ENCODE assay signal across 8 cellular contexts in genomic region chr6:122381494-122382083, GRCh38. TPM values are rescaled to one million over a fixed set of nuclear protein-coding genes. Genes with fewer than 3 reads are reported as not detected.
DNase-seq lines count a peak whose midpoint lies in the region; ATAC-seq, FAIRE-seq and TF ChIP-seq lines count a peak whose summit lies in the region.

No MANE protein-coding gene starts in this region.

- TF ChIP-seq CTCF in activated CD8-positive, alpha-beta T cell treated with anti-CD3 and anti-CD28 coated beads for 36 hours (IDR thresholded peaks at IDR 0.05), result peak; percentile 72
- TF ChIP-seq CTCF in endothelial cell of umbilical vein (IDR thresholded peaks at IDR 0.05; ENCODE audit: extremely low read depth in 1 of 2, insufficient read depth in 1 of 2, low read depth in 1 of 2, low read length in 2 of 2), result peak; percentile 56 to 75

- no peaks in the 10 kb centered on the region for H3K36me3 ChIP-seq in endothelial cell of umbilical vein (ENCODE audit: control insufficient read depth in 2 of 2, extremely low read depth in 1 of 2, insufficient read depth in 2 of 2, low read length in 2 of 2)

- H2AFZ ChIP-seq in endothelial cell of umbilical vein (ENCODE audit: low read depth, low read length), result no peak overlapping the region

- DNase-seq in COLO668 (lab: John Stamatoyannopoulos, UW; ENCODE audit: unreplicated experiment) (peak; percentile 10), NCI-H748 treated with DMSO at 0.1 percent for 48 hours (lab: John Stamatoyannopoulos, UW) (peak; percentile 72), endothelial cell of umbilical vein (ENCODE audit: low read depth, low spot score) (peak; percentile 69), myocyte (ENCODE audit: low read depth) (peak; percentile 62)
- peak; percentile 75 for DNase-seq in activated CD8-positive, alpha-beta T cell treated with anti-CD3 and anti-CD28 coated beads for 36 hours
- peak; percentile 42 for DNase-seq in stimulated activated naive CD8-positive, alpha-beta T cell treated with anti-CD3 and anti-CD28 coated beads, Interleukin-15, Interleukin-2, amounts not matched to agents 100 U/mL and 50 U/mL, for 24 hours

- peaks cover 4% of the 10 kb centered on the region for H3K27me3 Mint-ChIP-seq in activated CD8-positive, alpha-beta T cell treated with anti-CD3 and anti-CD28 coated beads for 36 hours

- H3K36me3 Mint-ChIP-seq in activated CD8-positive, alpha-beta T cell treated with anti-CD3 and anti-CD28 coated beads for 36 hours (ENCODE audit: low read depth), result no peaks in the 10 kb centered on the region

- no peak overlapping the region for H3K4me3 Mint-ChIP-seq in activated CD8-positive, alpha-beta T cell treated with anti-CD3 and anti-CD28 coated beads for 36 hours

- H3K9me3 Mint-ChIP-seq in activated CD8-positive, alpha-beta T cell treated with anti-CD3 and anti-CD28 coated beads for 36 hours, result no peaks in the 10 kb centered on the region

- FAIRE-seq in endothelial cell of umbilical vein (lab: Jason Lieb, UNC), result peak; percentile 67

- TF ChIP-seq POLR2A in endothelial cell of umbilical vein (IDR thresholded peaks at IDR 0.05; ENCODE audit: low read depth, low read length), result no peak

- H3K27ac ChIP-seq in endothelial cell of umbilical vein (ENCODE audit: insufficient read depth, low read depth, low read length), result no peak overlapping the region

- H3K9me3 ChIP-seq in endothelial cell of umbilical vein (replicated peaks; ENCODE audit: control insufficient read depth, insufficient read depth, low read length), result no peaks in the 10 kb centered on the region

- no peaks in the 10 kb centered on the region for H3K79me2 ChIP-seq in endothelial cell of umbilical vein (ENCODE audit: control insufficient read depth, insufficient read depth, low read length)

- no TSS peak for BruUV-seq in endothelial cell of umbilical vein (replicated peaks; lab: Mats Ljungman, UMichigan)

- no peak overlapping the region for H3K9ac ChIP-seq in endothelial cell of umbilical vein (replicated peaks; ENCODE audit: extremely low read depth, insufficient read depth, low read length)

- intact Hi-C loops in activated CD8-positive, alpha-beta T cell treated with anti-CD3 and anti-CD28 coated beads for 36 hours (cut with micrococcal nuclease), result loop anchor here (1.0 kb wide), 1 partner anchor 149 kb away; no protein-coding TSS in a partner anchor
- intact Hi-C loops in endothelial cell of umbilical vein (cut with micrococcal nuclease), result loop anchor here (1.0 to 2.0 kb wide), 2 partner anchors 17 to 149 kb away; partner anchors contain the start of gene HSF2

- dilution Hi-C loops in endothelial cell of umbilical vein (cut with MboI; ENCODE audit: extremely low pct_ligation_motif_present, low sequenced_read_pairs), result no loop called here

- POLR2A ChIA-PET in activated CD8-positive, alpha-beta T cell treated with anti-CD3 and anti-CD28 coated beads for 36 hours (lab: Charles Lee), result interaction anchor here (0.5 to 1.1 kb wide), 2 partner anchors 17 to 88 kb away, joined by 3 read pairs; no protein-coding TSS in a partner anchor
- POLR2A ChIA-PET in endothelial cell of umbilical vein (lab: Charles Lee), result no interaction called here

- CTCF ChIA-PET in activated CD8-positive, alpha-beta T cell treated with anti-CD3 and anti-CD28 coated beads for 36 hours (lab: Charles Lee), result interaction anchor here (1.3 to 9.2 kb wide), 14 partner anchors 9 to 149 kb away, joined by 3 to 103 read pairs (median 8); partner anchors contain the start of gene SERINC1
- CTCF ChIA-PET in endothelial cell of umbilical vein (lab: Charles Lee), result interaction anchor here (0.9 to 6.5 kb wide), 8 partner anchors 8 to 458 kb away, joined by 3 to 78 read pairs (median 6); partner anchors contain the start of gene HSF2

- ATAC-seq in GM19328 (IDR thresholded peaks at IDR 0.05; ENCODE audit: unreplicated experiment) (peak; percentile 100), HG03378 (IDR thresholded peaks at IDR 0.05; ENCODE audit: unreplicated experiment) (peak; percentile 100)
- peak; percentile 94 for ATAC-seq in activated CD8-positive, alpha-beta T cell treated with anti-CD3 and anti-CD28 coated beads for 36 hours
- ATAC-seq in stimulated activated naive CD8-positive, alpha-beta T cell treated with anti-CD3 and anti-CD28 coated beads, Interleukin-15, Interleukin-2, amounts not matched to agents 100 U/mL and 50 U/mL, for 24 hours, result peak; percentile 92

- no peaks in the 10 kb centered on the region for H3K9me1 ChIP-seq in endothelial cell of umbilical vein (replicated peaks; ENCODE audit: control insufficient read depth, extremely low read depth, insufficient read depth, low read length)

- H3K27me3 ChIP-seq in endothelial cell of umbilical vein (ENCODE audit: control insufficient read depth in 2 of 2, insufficient read depth in 2 of 2, low read length in 2 of 2), result no peaks in the 10 kb centered on the region

- H3K4me2 ChIP-seq in endothelial cell of umbilical vein (ENCODE audit: insufficient read depth, low read length), result no peak overlapping the region

- no peak overlapping the region for H3K27ac Mint-ChIP-seq in activated CD8-positive, alpha-beta T cell treated with anti-CD3 and anti-CD28 coated beads for 36 hours

- H3K4me3 ChIP-seq in endothelial cell of umbilical vein (replicated peaks in 1 of 3; ENCODE audit: insufficient read depth in 1 of 3, low read depth in 1 of 3, low read length in 3 of 3), result no peak overlapping the region

- H3K4me1 Mint-ChIP-seq in activated CD8-positive, alpha-beta T cell treated with anti-CD3 and anti-CD28 coated beads for 36 hours (ENCODE audit: low read depth), result peaks cover 5% of the 10 kb centered on the region

- no peaks in the 10 kb centered on the region for H4K20me1 ChIP-seq in endothelial cell of umbilical vein (replicated peaks; ENCODE audit: control insufficient read depth, extremely low read depth, insufficient read depth, low read length)

- H3K4me1 ChIP-seq in endothelial cell of umbilical vein (ENCODE audit: control insufficient read depth, extremely low read depth, insufficient read depth, low read length), result no peaks in the 10 kb centered on the region

TF ChIP-seq in endothelial cell of umbilical vein, 7 proteins besides CTCF, POLR2A, EP300 and RAD21:
- TF ChIP-seq POLR2AphosphoS5 (IDR thresholded peaks at IDR 0.05; ENCODE audit: insufficient read depth, low read depth, low read length) (no peak), GATA2 (IDR thresholded peaks at IDR 0.05; ENCODE audit: insufficient read depth, insufficient read length, low read depth, low read length) (no peak), JUN (IDR thresholded peaks at IDR 0.05; ENCODE audit: borderline replicate concordance, insufficient read depth, insufficient read length, low read depth) (no peak), FOS (IDR thresholded peaks at IDR 0.05; ENCODE audit: borderline replicate concordance, insufficient read depth, low read length) (no peak), MYC (IDR thresholded peaks at IDR 0.05; ENCODE audit: low read depth, low read length) (no peak), EZH2 (IDR thresholded peaks at IDR 0.05; ENCODE audit: borderline replicate concordance, low read depth, low read length, severe bottlenecking) (no peak), MAX (IDR thresholded peaks at IDR 0.05; ENCODE audit: insufficient read depth, insufficient read length) (no peak)

RNA-seq across cellular contexts. Expression of gene HSF2, which starts 17.9 kb away (rescaled TPM):
- total RNA-seq in activated CD8-positive, alpha-beta T cell treated with anti-CD3 and anti-CD28 coated beads for 36 hours, result 10 to 100 TPM; 19.5 to 22.4 TPM
- total RNA-seq in endothelial cell of umbilical vein, result 8.0 and 10.1 TPM in 2 replicates
- 12.8 and 13.3 TPM in 2 replicates for polyA plus RNA-seq in endothelial cell of umbilical vein
- polyA plus RNA-seq in endothelial cell of umbilical vein (2011; cell fraction: cytosol; rRNA removed), result 15.1 and 17.2 TPM in 2 replicates
- 42.5 and 46.0 TPM in 2 replicates for polyA plus RNA-seq in endothelial cell of umbilical vein (2011; cell fraction: nucleus; rRNA removed)
- polyA plus RNA-seq in endothelial cell of umbilical vein (2012), result 8.7 and 9.6 TPM in 2 replicates
- polyA minus RNA-seq in endothelial cell of umbilical vein, result 13.2 and 36.9 TPM in 2 replicates
- polyA minus RNA-seq in endothelial cell of umbilical vein (2011; cell fraction: cytosol; rRNA and poly(A)+ RNA removed), result 4.3 TPM
- polyA minus RNA-seq in endothelial cell of umbilical vein (2011; cell fraction: nucleus; rRNA and poly(A)+ RNA removed), result 13.6 and 18.1 TPM in 2 replicates
- 45.7 and 48.6 TPM in 2 replicates for total RNA-seq in myocyte
- 8.4 TPM for polyA plus RNA-seq in myocyte (2012)

Comparison
In these comparisons a context has a peak if more than half of its experiments do, and no peak if none do; other contexts are left out.
1. DNase-seq: peak in every context shown above with its lines; median percentile 75 in activated CD8-positive, alpha-beta T cell treated with anti-CD3 and anti-CD28 coated beads for 36 hours; 72 in NCI-H748 treated with DMSO at 0.1 percent for 48 hours; 69 in endothelial cell of umbilical vein; 62 in myocyte; 42 in stimulated activated naive CD8-positive, alpha-beta T cell treated with anti-CD3 and anti-CD28 coated beads, Interleukin-15, Interleukin-2, amounts not matched to agents 100 U/mL and 50 U/mL, for 24 hours; 10 in COLO668.